ENCODE assay signal across 19 cellular contexts in genomic region chr9:18489861-18490260, GRCh38. TPM values are rescaled to one million over a fixed set of nuclear protein-coding genes. Genes with fewer than 3 reads are reported as not detected.
A peak's percentile ranks its signal among the peaks of the same experiment; 100 is the strongest.
DNase-seq lines count a peak whose midpoint lies in the region; ATAC-seq and TF ChIP-seq lines count a peak whose summit lies in the region.
"Had no signal": no experiment of that assay in that cellular context is flagged by ENCODE, and none has a peak within 500 bp of the region (broad histone marks: within the 10 kb centered on the region; RNA-seq: fewer than 3 reads in every experiment).

No MANE protein-coding gene starts in this region.

- H3K4me2 ChIP-seq in fibroblast of lung (ENCODE audit: extremely low read depth, insufficient read depth, low read length) (peak overlapping the region; percentile 77), skeletal muscle satellite cell (ENCODE audit: low read length) (peak overlapping the region; percentile 53), trophoblast cell (ENCODE audit: low read length) (no peak overlapping the region), Karpas-422 (ENCODE audit: low read depth, low read length, poor library complexity, severe bottlenecking) (no peak overlapping the region)

- no peak overlapping the region for H3K4ac ChIP-seq in trophoblast cell (ENCODE audit: low read depth, low read length)

- no peak overlapping the region for H3K14ac ChIP-seq in trophoblast cell (ENCODE audit: low read length)

- no peak overlapping the region for H4K91ac ChIP-seq in trophoblast cell (ENCODE audit: low read depth, low read length)

- H3K79me1 ChIP-seq in trophoblast cell (ENCODE audit: low read length), result no peaks in the 10 kb centered on the region

- ATAC-seq in HG03565 (IDR thresholded peaks at IDR 0.05; ENCODE audit: unreplicated experiment), result no peak
- ATAC-seq: HepG2 had no signal

- no peak overlapping the region for H2BK12ac ChIP-seq in trophoblast cell (ENCODE audit: low read length)

- no peak overlapping the region for H2AK5ac ChIP-seq in trophoblast cell (ENCODE audit: low read length)

- H4K20me1 ChIP-seq in fibroblast of lung (ENCODE audit: control insufficient read depth, extremely low read depth, insufficient read depth, low read length) (no peaks in the 10 kb centered on the region), Karpas-422 (ENCODE audit: insufficient read depth, low read depth, low read length) (no peaks in the 10 kb centered on the region)
- H4K20me1 ChIP-seq: BLaER1 treated with 17β-estradiol and CSF1 and Interleukin-3, amounts not matched to agents 10 nM and 100 nM had no signal

- no peaks in the 10 kb centered on the region for H3K27me3 ChIP-seq in SJCRH30
- no peaks in the 10 kb centered on the region for H3K27me3 ChIP-seq in fibroblast of lung (ENCODE audit: control insufficient read depth, insufficient read depth, low read length)
- H3K27me3 ChIP-seq in skeletal muscle satellite cell (ENCODE audit: control insufficient read depth, insufficient read depth, low read length), result no peaks in the 10 kb centered on the region
- H3K27me3 ChIP-seq in trophoblast cell (ENCODE audit: insufficient read depth, low read length), result no peaks in the 10 kb centered on the region
- 0 out of 2 replicates have a peak, but pooled peaks cover 3% of the 10 kb centered on the region for H3K27me3 ChIP-seq in Karpas-422 (ENCODE audit: low read length)
- H3K27me3 ChIP-seq: BLaER1 treated with 17β-estradiol and CSF1 and Interleukin-3, amounts not matched to agents 10 nM and 100 nM; ovary; transverse colon had no signal

- peak overlapping the region; percentile 89 for H3K27ac ChIP-seq in SJCRH30
- H3K27ac ChIP-seq in fibroblast of lung (ENCODE audit: insufficient read depth, low read length), result peak overlapping the region; percentile 95
- no peak overlapping the region for H3K27ac ChIP-seq in trophoblast cell (ENCODE audit: low read depth, low read length)
- no peak overlapping the region for H3K27ac ChIP-seq in Karpas-422 (ENCODE audit: low read length)
- H3K27ac ChIP-seq: BLaER1 treated with 17β-estradiol and CSF1 and Interleukin-3, amounts not matched to agents 10 nM and 100 nM; ovary had no signal

- no peak overlapping the region for H3K4me3 ChIP-seq in SJCRH30
- peak overlapping the region in 2 of 4 experiments; percentile 36 to 42 for H3K4me3 ChIP-seq in fibroblast of lung (replicated peaks in 1 of 4; ENCODE audit: control extremely low read depth in 1 of 4, insufficient read depth in 1 of 4, low read depth in 3 of 4, low read length in 4 of 4)
- H3K4me3 ChIP-seq in skeletal muscle satellite cell (ENCODE audit: low read length), result peak overlapping the region; percentile 13
- H3K4me3 ChIP-seq in trophoblast cell (ENCODE audit: low read depth, low read length), result no peak overlapping the region
- H3K4me3 ChIP-seq in Karpas-422 (ENCODE audit: low read length), result no peak overlapping the region
- H3K4me3 ChIP-seq: BLaER1 treated with 17β-estradiol and CSF1 and Interleukin-3, amounts not matched to agents 10 nM and 100 nM; ovary; transverse colon had no signal

- H3K36me3 ChIP-seq in SJCRH30 (no peaks in the 10 kb centered on the region), fibroblast of lung (ENCODE audit: control insufficient read depth, insufficient read depth, low read length) (no peaks in the 10 kb centered on the region), skeletal muscle satellite cell (ENCODE audit: insufficient read depth, low read length) (peaks cover 8% of the 10 kb centered on the region), trophoblast cell (ENCODE audit: control insufficient read depth in 1 of 2, insufficient read depth in 2 of 2, low read length in 2 of 2) (no peaks in the 10 kb centered on the region), Karpas-422 (ENCODE audit: insufficient read depth, low read length) (no peaks in the 10 kb centered on the region)
- H3K36me3 ChIP-seq: BLaER1 treated with 17β-estradiol and CSF1 and Interleukin-3, amounts not matched to agents 10 nM and 100 nM; ovary; transverse colon had no signal

- DNase-seq in EL (peak; percentile 76), SJCRH30 (peak in 1 of 2 experiments; percentile 17), fibroblast of lung (ENCODE audit: low read depth in 2 of 2) (peak; percentile 50 to 88), trophoblast cell (no peak), Karpas-422 (no peak), DMS153 (lab: John Stamatoyannopoulos, UW) (no peak)
- DNase-seq: activated CD4-positive, CD25-positive, alpha-beta regulatory T cell treated with anti-CD3 and anti-CD28 coated beads, Interleukin-2, amount 50 U/mL, for 72 hours; activated naive CD8-positive, alpha-beta T cell treated with anti-CD3 and anti-CD28 coated beads, Interleukin-2, amount 10 ng/mL, durations not matched to agents 7 days and 5 days; cortex of kidney; DMS79; foreskin melanocyte; NCI-H446; transverse colon had no signal

- H3K9me3 ChIP-seq in SJCRH30 (replicated peaks) (no peaks in the 10 kb centered on the region), fibroblast of lung (ENCODE audit: control insufficient read depth, insufficient read depth, low read depth, low read length) (no peaks in the 10 kb centered on the region), skeletal muscle satellite cell (replicated peaks; ENCODE audit: low read length) (no peaks in the 10 kb centered on the region), trophoblast cell (ENCODE audit: insufficient read depth, low read depth, low read length) (no peaks in the 10 kb centered on the region), Karpas-422 (ENCODE audit: low read length) (no peaks in the 10 kb centered on the region)
- H3K9me3 ChIP-seq: BLaER1 treated with 17β-estradiol and CSF1 and Interleukin-3, amounts not matched to agents 10 nM and 100 nM; ovary; transverse colon had no signal

- H3K23ac ChIP-seq in trophoblast cell (ENCODE audit: low read length), result no peak overlapping the region

- TF ChIP-seq CTCF in fibroblast of lung (conservative IDR thresholded peaks at IDR 0.05 in 1 of 2, IDR thresholded peaks at IDR 0.05 in 1 of 2; ENCODE audit: low read depth in 1 of 2, low read length in 2 of 2), result no peak

- H3K9me2 ChIP-seq in Karpas-422 (replicated peaks; ENCODE audit: insufficient read depth, low read length), result no peaks in the 10 kb centered on the region

- H3K4me1 ChIP-seq in SJCRH30 (peaks cover 43% of the 10 kb centered on the region), fibroblast of lung (ENCODE audit: control insufficient read depth, extremely low read depth, insufficient read depth, low read length) (peaks cover 23% of the 10 kb centered on the region), skeletal muscle satellite cell (ENCODE audit: control insufficient read depth, insufficient read depth, low read length) (peaks cover 82% of the 10 kb centered on the region), trophoblast cell (ENCODE audit: control insufficient read depth in 1 of 2, insufficient read depth in 2 of 2, low read length in 2 of 2) (no peaks in the 10 kb centered on the region), Karpas-422 (ENCODE audit: low read length) (peaks cover 3% of the 10 kb centered on the region; the same call in 1 of the 2 replicates)
- H3K4me1 ChIP-seq: BLaER1 treated with 17β-estradiol and CSF1 and Interleukin-3, amounts not matched to agents 10 nM and 100 nM had no signal

- no peak overlapping the region for H2BK5ac ChIP-seq in trophoblast cell (ENCODE audit: low read depth, low read length, poor library complexity)

- no peak overlapping the region for H4K12ac ChIP-seq in trophoblast cell (ENCODE audit: low read depth, low read length)

- H4K8ac ChIP-seq in trophoblast cell (ENCODE audit: low read depth, low read length), result no peak overlapping the region

- WGBS in trophoblast cell (ENCODE audit: extremely low coverage, insufficient coverage, insufficient read length), result no CpG with 5 or more reads among the region's 2 CpGs

- H2AFZ ChIP-seq in fibroblast of lung (ENCODE audit: low read length) (no peak overlapping the region), trophoblast cell (ENCODE audit: insufficient read depth, low read length, poor library complexity) (no peak overlapping the region), Karpas-422 (ENCODE audit: low read length) (no peak overlapping the region)

- peak overlapping the region; percentile 4 for H3K9ac ChIP-seq in fibroblast of lung (ENCODE audit: insufficient read depth, low read length)
- H3K9ac ChIP-seq in skeletal muscle satellite cell (ENCODE audit: low read depth, low read length), result peak overlapping the region; percentile 86
- H3K9ac ChIP-seq in trophoblast cell (ENCODE audit: low read length), result no peak overlapping the region
- H3K9ac ChIP-seq in Karpas-422 (ENCODE audit: low read length), result no peak overlapping the region
- H3K9ac ChIP-seq: BLaER1 treated with 17β-estradiol and CSF1 and Interleukin-3, amounts not matched to agents 10 nM and 100 nM had no signal

- H3K18ac ChIP-seq in trophoblast cell (ENCODE audit: low read length), result no peak overlapping the region

- H2BK120ac ChIP-seq in trophoblast cell (ENCODE audit: insufficient read depth, low read length, poor library complexity), result no peak overlapping the region

- H3K79me2 ChIP-seq in fibroblast of lung (ENCODE audit: control insufficient read depth, insufficient read depth, low read length) (peaks cover 19% of the 10 kb centered on the region), trophoblast cell (ENCODE audit: control insufficient read depth, insufficient read depth, low read length, poor library complexity) (no peaks in the 10 kb centered on the region), Karpas-422 (ENCODE audit: low read length) (no peaks in the 10 kb centered on the region)

RNA-seq across cellular contexts. Expression of gene ADAMTSL1, which starts 15.9 kb away (rescaled TPM):
- total RNA-seq in SJCRH30 (2014; rRNA removed; shearing (Covaris generic)), result 2.5 and 3.3 TPM in 2 replicates
- total RNA-seq in fibroblast of lung, result 11.6 and 27.9 TPM in 2 replicates
- 19.3 and 48.4 TPM in 2 replicates for polyA plus RNA-seq in fibroblast of lung
- polyA plus RNA-seq in fibroblast of lung (2012), result 12.5 and 30.9 TPM in 2 replicates
- 36.2 and 101 TPM in 2 replicates for polyA minus RNA-seq in fibroblast of lung (ENCODE audit: low replicate concordance)
- total RNA-seq in skeletal muscle satellite cell (2012; rRNA removed), result 128 and 130 TPM in 2 replicates
- 0.04 and 0.06 TPM in 2 replicates for polyA plus RNA-seq in trophoblast cell (2013)
- total RNA-seq in Karpas-422 (2014; rRNA removed; shearing (Covaris generic); ENCODE audit: low replicate concordance), result 8.2 and 12.8 TPM in 2 replicates
- total RNA-seq: activated naive CD8-positive, alpha-beta T cell treated with anti-CD3 and anti-CD28 coated beads, Interleukin-2, amount 10 ng/mL, durations not matched to agents 7 days and 5 days; HepG2; T-helper 1 cell treated with Interleukin-12 subunit alpha and Interleukin-12 subunit beta and Interleukin-4 antibody, amounts not matched to agents 30 ng/mL and 1 ng/mL, for 36 hours had no signal
- polyA plus RNA-seq: HepG2 had no signal

Comparison
In these comparisons a context has a peak if more than half of its experiments do, and no peak if none do; other contexts are left out.
1. DNase-seq: peak in EL (single experiment) and fibroblast of lung (2 of 2); none in trophoblast cell (0 of 2), Karpas-422 (single experiment) and DMS153 (single experiment).
2. H3K27ac ChIP-seq: peak in SJCRH30 (single experiment) and fibroblast of lung (single experiment); none in trophoblast cell (single experiment) and Karpas-422 (single experiment).
3. H3K4me2 ChIP-seq: peak in fibroblast of lung (single experiment) and skeletal muscle satellite cell (single experiment); none in trophoblast cell (single experiment) and Karpas-422 (single experiment).
4. H3K9ac ChIP-seq: peak in fibroblast of lung (single experiment) and skeletal muscle satellite cell (single experiment); none in trophoblast cell (single experiment) and Karpas-422 (single experiment).